26 cellular contexts compared by ENCODE assay signal in the genomic region with DNA sequence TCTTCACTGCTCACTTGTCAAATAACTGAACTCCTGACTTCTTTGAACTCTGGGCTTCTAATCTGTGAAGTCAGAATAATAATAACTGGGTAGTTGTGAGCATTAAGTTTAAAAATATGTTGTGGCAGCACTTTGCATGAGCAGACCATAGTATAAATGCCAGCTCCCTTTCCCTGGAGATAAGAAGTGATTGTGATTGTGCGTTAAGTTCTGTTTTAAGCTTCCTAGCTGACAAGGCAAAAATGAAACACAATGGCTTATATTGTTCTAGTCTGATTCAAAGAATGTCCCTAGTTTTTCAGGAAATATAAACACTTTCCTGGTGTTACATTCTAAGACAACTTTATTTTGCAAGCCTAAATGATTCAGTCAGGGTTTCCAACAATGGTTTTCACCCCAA.
DNase-seq lines count a peak whose midpoint lies in the region; ATAC-seq and TF ChIP-seq lines count a peak whose summit lies in the region.
"Had no signal": no experiment of that assay in that cellular context is flagged by ENCODE, and none has a peak within 500 bp of the region (broad histone marks: within the 10 kb centered on the region; RNA-seq: fewer than 3 reads in every experiment).

No MANE protein-coding gene starts in this region.

- TF ChIP-seq CTCF in cardiac fibroblast (IDR thresholded peaks at IDR 0.05; ENCODE audit: low read depth, low read length): no peak
- no peak for TF ChIP-seq CTCF in mucosa of descending colon (IDR thresholded peaks at IDR 0.05)

- H3K4me1 ChIP-seq in mucosa of descending colon (ENCODE audit: low read depth): no peaks in the 10 kb centered on the region
- H3K4me1 ChIP-seq: tibial artery had no signal

- no peaks in the 10 kb centered on the region for H3K36me3 ChIP-seq in mucosa of descending colon (ENCODE audit: low read depth)
- H3K36me3 ChIP-seq: esophagus squamous epithelium, tibial artery had no signal

- no peaks in the 10 kb centered on the region for H3K36me3 Mint-ChIP-seq in activated naive CD4-positive, alpha-beta T cell treated with anti-CD3 and anti-CD28 coated beads, Interleukin-2, amount 50 U/mL, for 72 hours
- H3K36me3 Mint-ChIP-seq: activated CD4-positive, alpha-beta memory T cell treated with anti-CD3 and anti-CD28 coated beads for 36 hours; activated naive CD8-positive, alpha-beta T cell; naive thymus-derived CD4-positive, alpha-beta T cell had no signal

- H3K9me3 ChIP-seq in mucosa of descending colon: no peaks in the 10 kb centered on the region
- H3K9me3 ChIP-seq: esophagus squamous epithelium, tibial artery had no signal

- H3K9me3 Mint-ChIP-seq in activated naive CD4-positive, alpha-beta T cell treated with anti-CD3 and anti-CD28 coated beads, Interleukin-2, amount 50 U/mL, for 72 hours: no peaks in the 10 kb centered on the region
- H3K9me3 Mint-ChIP-seq: activated CD4-positive, alpha-beta memory T cell treated with anti-CD3 and anti-CD28 coated beads for 36 hours; activated T-helper 2 cell treated with anti-CD3 and anti-CD28 coated beads, Interferon-gamma antibody, Interleukin-2, Interleukin-4, amounts not matched to agents 10 μg/mL and 5 μg/mL and 100 μg/mL, durations not matched to agents 14 hours and 24 hours and 36 hours; CD4-positive, alpha-beta T cell; naive thymus-derived CD4-positive, alpha-beta T cell had no signal

- intact Hi-C loops in left cardiac atrium (cut with DNase I): no loop called here
- intact Hi-C loops in mucosa of descending colon (cut with DNase I, micrococcal nuclease): no loop called here

- DNase-seq in cardiac fibroblast (ENCODE audit: low read depth in 2 of 2) (peak; percentile 24 to 74), left cardiac atrium (no peak), mucosa of descending colon (no peak), epidermal melanocyte (ENCODE audit: insufficient read length, low spot score) (no peak), NCI-H187 (lab: John Stamatoyannopoulos, UW) (no peak)
- no peak for DNase-seq in activated naive CD4-positive, alpha-beta T cell treated with anti-CD3 and anti-CD28 coated beads, Interleukin-2, amount 50 U/mL, for 72 hours (ENCODE audit: low spot score in 2 of 2)
- DNase-seq: activated CD4-positive, alpha-beta memory T cell treated with anti-CD3 and anti-CD28 coated beads for 36 hours; CD4-positive, alpha-beta T cell; DMS153; effector CD8-positive, alpha-beta T cell; esophagus squamous epithelium; GOT3; naive thymus-derived CD4-positive, alpha-beta T cell; NCI-H1105 treated with DMSO at 0.1 percent for 48 hours; NCI-H2081; occipital lobe; OCI-M1; stimulated activated CD4-positive, alpha-beta T cell treated with anti-CD3 and anti-CD28 coated beads, Interleukin-12 subunit alpha, Interleukin-12 subunit beta, amount 100 ng/mL, for 4 hours; stimulated activated CD4-positive, alpha-beta T cell treated with anti-CD3 and anti-CD28 coated beads, Interleukin-4, amount 100 ng/mL, for 4 hours; stimulated activated naive CD4-positive, alpha-beta T cell; tibial artery had no signal

- ATAC-seq in left cardiac atrium (peak; percentile 28 to 42), mucosa of descending colon (peak; percentile 29), HG02970 (IDR thresholded peaks at IDR 0.05; ENCODE audit: low FRiP score, unreplicated experiment) (no peak)
- no peak for ATAC-seq in activated naive CD4-positive, alpha-beta T cell treated with anti-CD3 and anti-CD28 coated beads, Interleukin-2, amount 50 U/mL, for 72 hours
- ATAC-seq: activated CD4-positive, CD25-positive, alpha-beta regulatory T cell treated with anti-CD3 and anti-CD28 coated beads, Interleukin-2, amount 50 U/mL, for 24 hours; K562; naive thymus-derived CD4-positive, alpha-beta T cell had no signal

- H3K4me3 ChIP-seq in cardiac fibroblast (replicated peaks in 1 of 2; ENCODE audit: low read depth in 2 of 2, low read length in 2 of 2) (no peak overlapping the region), mucosa of descending colon (no peak overlapping the region)
- H3K4me3 ChIP-seq: esophagus squamous epithelium, K562, tibial artery had no signal

- no peak overlapping the region for H3K27ac Mint-ChIP-seq in activated naive CD4-positive, alpha-beta T cell treated with anti-CD3 and anti-CD28 coated beads, Interleukin-2, amount 50 U/mL, for 72 hours
- H3K27ac Mint-ChIP-seq: activated CD4-positive, alpha-beta memory T cell treated with anti-CD3 and anti-CD28 coated beads for 36 hours; activated naive CD8-positive, alpha-beta T cell; activated T-helper 2 cell treated with anti-CD3 and anti-CD28 coated beads, Interferon-gamma antibody, Interleukin-2, Interleukin-4, amounts not matched to agents 10 μg/mL and 5 μg/mL and 100 μg/mL, durations not matched to agents 14 hours and 24 hours and 36 hours; CD4-positive, alpha-beta T cell; naive thymus-derived CD4-positive, alpha-beta T cell had no signal

Comparison
In these comparisons a context has a peak if more than half of its experiments do, and no peak if none do; other contexts are left out.
1. DNase-seq: peak in cardiac fibroblast (2 of 2); none in left cardiac atrium (single experiment), mucosa of descending colon (0 of 3), activated naive CD4-positive, alpha-beta T cell treated with anti-CD3 and anti-CD28 coated beads, Interleukin-2, amount 50 U/mL, for 72 hours (0 of 2), epidermal melanocyte (single experiment) and NCI-H187 (0 of 2).
2. ATAC-seq: peak in left cardiac atrium (2 of 2) and mucosa of descending colon (single experiment); none in activated naive CD4-positive, alpha-beta T cell treated with anti-CD3 and anti-CD28 coated beads, Interleukin-2, amount 50 U/mL, for 72 hours (0 of 2) and HG02970 (single experiment).